Comparison of ENCODE assay signal across 17 cellular contexts in the genomic region with DNA sequence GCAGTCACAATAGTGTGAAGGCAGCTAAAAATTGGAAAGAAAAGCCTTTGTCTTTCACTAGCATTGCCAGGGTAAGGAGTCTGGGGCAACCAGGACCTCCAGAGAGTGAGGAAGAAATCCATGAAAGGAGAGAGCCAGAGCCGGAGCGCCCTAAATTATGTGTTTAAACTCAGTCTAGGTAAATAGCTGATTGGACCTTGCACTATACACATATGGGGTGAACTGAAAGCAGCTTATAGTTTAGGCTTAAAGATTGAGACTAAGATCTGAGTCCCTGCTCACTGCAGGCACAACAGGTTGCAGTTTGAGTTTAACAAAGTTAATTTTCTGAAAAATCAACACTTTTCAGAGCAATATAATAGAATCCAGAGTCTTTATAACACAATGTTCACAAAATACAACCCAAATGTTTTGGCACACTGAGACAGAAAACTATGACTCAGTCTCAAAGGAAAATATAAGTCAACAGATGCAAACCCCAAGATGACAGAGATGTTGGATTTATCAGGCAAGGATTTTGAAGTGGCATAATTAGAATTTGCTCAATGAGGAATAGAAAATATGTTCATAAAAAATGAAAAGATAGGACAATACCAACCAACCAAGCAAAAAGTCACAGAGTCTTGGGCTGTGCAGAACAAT. TPM values are rescaled to one million over a fixed set of nuclear protein-coding genes. Genes with fewer than 3 reads are reported as not detected.
"Had no signal": no experiment of that assay in that cellular context is flagged by ENCODE, and none has a peak within 500 bp of the region (broad histone marks: within the 10 kb centered on the region; RNA-seq: fewer than 3 reads in every experiment).

No MANE protein-coding gene starts in this region.

- ATAC-seq: foreskin keratinocyte; left cardiac atrium; natural killer cell treated with Interleukin-12 subunit alpha and Interleukin-12 subunit beta and Interleukin-15 and Interleukin-18, amount 100 ng/mL, for 72 hours; sciatic nerve had no signal

- H3K9me3 ChIP-seq: testis had no signal

- H3K27me3 ChIP-seq: testis had no signal

- H3K27ac ChIP-seq: foreskin keratinocyte, testis had no signal

- H3K4me3 ChIP-seq: testis had no signal

- DNase-seq: activated CD4-positive, CD25-positive, alpha-beta regulatory T cell; activated gamma-delta T cell; activated naive CD8-positive, alpha-beta T cell treated with anti-CD3 and anti-CD28 coated beads, Interleukin-2, amount 10 ng/mL, durations not matched to agents 7 days and 5 days; anterior cingulate cortex; endodermal cell; erythroblast; foreskin keratinocyte; left cardiac atrium; occipital lobe; stimulated activated CD4-positive, alpha-beta T cell treated with anti-CD3 and anti-CD28 coated beads, Interleukin-12 subunit alpha, Interleukin-12 subunit beta, amount 100 ng/mL, for 4 hours; stimulated activated CD4-positive, alpha-beta T cell treated with anti-CD3 and anti-CD28 coated beads, Interleukin-2, amount 100 ng/mL, for 48 hours; testis had no signal

RNA-seq across cellular contexts. Expression of gene M1AP, which starts 54.2 kb away (rescaled TPM):
- total RNA-seq: activated naive CD8-positive, alpha-beta T cell treated with anti-CD3 and anti-CD28 coated beads, Interleukin-2, amount 10 ng/mL, durations not matched to agents 7 days and 5 days; dermis microvascular lymphatic vessel endothelial cell; lung microvascular endothelial cell; natural killer cell treated with Interleukin-12 subunit alpha and Interleukin-12 subunit beta and Interleukin-15 and Interleukin-18, amount 100 ng/mL, for 72 hours; occipital lobe; T-helper 1 cell treated with Interleukin-12 subunit alpha and Interleukin-12 subunit beta and Interleukin-4 antibody, amounts not matched to agents 30 ng/mL and 1 ng/mL, for 36 hours had no signal
